8 cellular contexts compared by ENCODE assay signal in the genomic region with DNA sequence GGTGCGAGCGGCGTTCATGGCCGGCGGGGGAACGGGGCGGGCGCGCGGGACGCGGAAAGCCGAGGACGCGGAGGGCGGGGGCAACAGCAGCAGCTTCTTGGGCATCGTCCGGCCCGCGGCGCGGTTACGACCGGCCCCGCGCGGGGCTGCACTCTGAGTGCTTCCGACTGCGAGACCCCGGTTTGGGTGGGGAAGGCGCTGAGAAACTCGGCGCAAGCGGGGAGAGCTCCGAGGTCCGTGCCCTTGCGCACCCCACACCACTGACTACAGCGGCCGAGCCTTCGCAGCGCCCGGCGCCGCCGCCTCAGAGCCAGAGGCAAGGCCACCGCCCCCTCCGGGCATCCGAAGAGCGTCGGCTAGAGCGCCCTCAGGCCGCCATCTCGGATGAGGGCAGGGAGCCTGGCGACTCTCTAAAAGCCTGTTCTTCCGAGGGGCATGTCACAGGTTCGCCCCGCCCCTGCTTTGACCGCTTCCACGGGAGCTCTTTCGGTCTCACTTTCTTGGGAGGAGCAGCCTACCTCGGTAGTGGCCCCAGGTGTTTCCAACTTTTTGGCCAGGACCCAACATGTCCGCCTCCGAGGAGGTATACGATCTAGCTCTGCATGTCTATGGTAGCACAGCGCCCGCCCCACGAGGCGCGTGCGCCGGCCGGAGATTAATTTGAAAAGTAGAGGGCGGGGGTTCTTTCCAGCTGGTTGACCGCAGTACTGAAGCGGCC. TPM values are rescaled to one million over a fixed set of nuclear protein-coding genes. Genes with fewer than 3 reads are reported as not detected.
DNase-seq lines count a peak whose midpoint lies in the region; ATAC-seq and TF ChIP-seq lines count a peak whose summit lies in the region.

A gene with protein sequence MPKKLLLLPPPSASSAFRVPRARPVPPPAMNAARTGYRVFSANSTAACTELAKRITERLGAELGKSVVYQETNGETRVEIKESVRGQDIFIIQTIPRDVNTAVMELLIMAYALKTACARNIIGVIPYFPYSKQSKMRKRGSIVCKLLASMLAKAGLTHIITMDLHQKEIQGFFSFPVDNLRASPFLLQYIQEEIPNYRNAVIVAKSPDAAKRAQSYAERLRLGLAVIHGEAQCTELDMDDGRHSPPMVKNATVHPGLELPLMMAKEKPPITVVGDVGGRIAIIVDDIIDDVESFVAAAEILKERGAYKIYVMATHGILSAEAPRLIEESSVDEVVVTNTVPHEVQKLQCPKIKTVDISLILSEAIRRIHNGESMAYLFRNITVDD (minus strand): TSS at position 318 of the 718 bp plus-strand sequence. CDS start 213 bp downstream, at position 105.

- peak; percentile 21; the same call in 1 of the 2 replicates for TF ChIP-seq RAD21 in IMR-90 (IDR thresholded peaks at IDR 0.05; ENCODE audit: low read length)

- peaks cover 4 to 35% of the 10 kb centered on the region in 2 experiments; a peak in 3 of 4 replicates for H3K79me1 ChIP-seq in IMR-90 (ENCODE audit: low read depth in 1 of 2, low read length in 2 of 2)

- H3K79me2 ChIP-seq in PC-3 (ENCODE audit: low read length), result peaks cover 46% of the 10 kb centered on the region

- H3K9me3 ChIP-seq in IMR-90 (ENCODE audit: control insufficient read depth, insufficient read depth, low read length) (no peaks in the 10 kb centered on the region), PC-3 (ENCODE audit: low read length) (no peaks in the 10 kb centered on the region), muscle layer of duodenum (ENCODE audit: control insufficient read depth in 1 of 2, low read length in 2 of 2) (no peaks in the 10 kb centered on the region)

- peak within 1 kb of the TSS; percentile 93 for H3K27ac ChIP-seq in IMR-90 (ENCODE audit: insufficient read depth, low read length)
- peak within 1 kb of the TSS; percentile 81 for H3K27ac ChIP-seq in PC-3 (ENCODE audit: low read length)
- peak within 1 kb of the TSS; percentile 80 for H3K27ac ChIP-seq in muscle layer of duodenum (ENCODE audit: low read length)

- H4K5ac ChIP-seq in IMR-90 (ENCODE audit: low read depth, low read length), result peak within 1 kb of the TSS; percentile 86

- peak within 1 kb of the TSS; percentile 100 for H3K14ac ChIP-seq in IMR-90 (replicated peaks; ENCODE audit: low read depth, low read length)

- no TSS peak for BruUV-seq in IMR-90 (replicated peaks; lab: Mats Ljungman, UMichigan)
- no TSS peak for BruUV-seq in PC-3 (replicated peaks; lab: Mats Ljungman, UMichigan)

- POLR2A ChIA-PET in IMR-90 (lab: Charles Lee; ENCODE audit: unreplicated experiment), result no interaction called here
- POLR2A ChIA-PET in PC-3 (lab: Charles Lee; ENCODE audit: unreplicated experiment), result interaction anchor here (0.5 to 1.0 kb wide), 7 partner anchors 17 to 250 kb away, joined by 3 to 13 read pairs (median 4); no protein-coding TSS in a partner anchor

- TF ChIP-seq CTCF in IMR-90 (conservative IDR thresholded peaks at IDR 0.05; ENCODE audit: low read depth, low read length) (peak; percentile 28; the same call in 1 of the 2 replicates), PC-3 (conservative IDR thresholded peaks at IDR 0.05; ENCODE audit: low read depth, low read length) (no peak)

- H2BK5ac ChIP-seq in IMR-90 (ENCODE audit: low read depth, low read length, poor library complexity, severe bottlenecking), result peak within 1 kb of the TSS; percentile 95

- H3K4ac ChIP-seq in IMR-90 (ENCODE audit: low read depth, low read length), result peak within 1 kb of the TSS; percentile 100

- dilution Hi-C loops in IMR-90 (cut with HindIII; ENCODE audit: low sequenced_read_pairs, unreplicated experiment), result no loop called here

- peak within 1 kb of the TSS; percentile 99 for H3K56ac ChIP-seq in IMR-90 (ENCODE audit: extremely low read depth, insufficient read depth, low read length)

- H3K23ac ChIP-seq in IMR-90 (ENCODE audit: low read depth, low read length), result peak within 1 kb of the TSS; percentile 100

- peak; percentile 80 for DNase-seq in DMS114 treated with DMSO at 0.1 percent for 48 hours (lab: John Stamatoyannopoulos, UW; ENCODE audit: unreplicated experiment)
- DNase-seq in IMR-90, result peak; percentile 87
- peak; percentile 97 for DNase-seq in PC-3
- peak; percentile 85 for DNase-seq in activated T-cell treated with anti-CD3 and anti-CD28 coated beads, Interleukin-2, amount 50 U/mL, for 1 hour
- peak; percentile 58 to 76 for DNase-seq in stimulated activated CD8-positive, alpha-beta memory T cell treated with anti-CD3 and anti-CD28 coated beads, Interleukin-7, amount 100 ng/mL, for 4 hours (ENCODE audit: low read depth in 2 of 2)

- intact Hi-C loops in IMR-90 (cut with micrococcal nuclease) (loop anchor here (1.0 kb wide), 1 partner anchor 32 kb away; no protein-coding TSS in a partner anchor), PC-3 (cut with micrococcal nuclease) (loop anchor here (2.0 to 5.0 kb wide), 2 partner anchors 17 to 34 kb away; no protein-coding TSS in a partner anchor)

- peak within 1 kb of the TSS; percentile 100 for H2BK120ac ChIP-seq in IMR-90 (ENCODE audit: low read depth, low read length)

- H4K8ac ChIP-seq in IMR-90 (ENCODE audit: low read depth in 2 of 2, low read length in 2 of 2), result peak within 1 kb of the TSS; percentile 93 to 99

- H4K20me1 ChIP-seq in IMR-90 (ENCODE audit: insufficient read depth, low read length) (peaks cover 4% of the 10 kb centered on the region; the same call in 1 of the 2 replicates), PC-3 (ENCODE audit: low read length) (no peaks in the 10 kb centered on the region)

- no peaks in the 10 kb centered on the region for H3K27me3 ChIP-seq in IMR-90 (ENCODE audit: control insufficient read depth, insufficient read depth, low read length)
- no peaks in the 10 kb centered on the region for H3K27me3 ChIP-seq in PC-3 (ENCODE audit: low read length)
- no peaks in the 10 kb centered on the region for H3K27me3 ChIP-seq in muscle layer of duodenum (ENCODE audit: low read depth, low read length)

- H2BK20ac ChIP-seq in IMR-90 (ENCODE audit: low read depth, low read length), result peak within 1 kb of the TSS; percentile 99

- H3K36me3 ChIP-seq in IMR-90 (ENCODE audit: control insufficient read depth, insufficient read depth, low read length) (no peaks in the 10 kb centered on the region), PC-3 (ENCODE audit: low read depth, low read length) (0 out of 2 replicates have a peak, but pooled peaks cover under 1% of the 10 kb centered on the region), muscle layer of duodenum (ENCODE audit: control insufficient read depth in 1 of 2, insufficient read depth in 2 of 2, low read length in 2 of 2) (no peaks in the 10 kb centered on the region)

- peak within 1 kb of the TSS; percentile 90 for H3K18ac ChIP-seq in IMR-90 (ENCODE audit: low read depth, low read length)

- peak within 1 kb of the TSS; percentile 99 for H2AFZ ChIP-seq in IMR-90 (replicated peaks; ENCODE audit: low read length, poor library complexity)
- peak within 1 kb of the TSS; percentile 94 for H2AFZ ChIP-seq in PC-3 (ENCODE audit: low read length)

- ATAC-seq in GM21526 (IDR thresholded peaks at IDR 0.05; ENCODE audit: low FRiP score, unreplicated experiment) (peak; percentile 85), IMR-90 (ENCODE audit: low read depth) (peak; percentile 99), PC-3 (peak; percentile 90), esophagus mucosa (peak; percentile 91)

- CTCF ChIA-PET in IMR-90 (lab: Yijun Ruan, JAX), result interaction anchor here (0.6 to 1.5 kb wide), 5 partner anchors 14 to 44 kb away, joined by 3 to 7 read pairs (median 3); no protein-coding TSS in a partner anchor
- CTCF ChIA-PET in PC-3 (lab: Charles Lee), result interaction anchor here (0.6 to 2.3 kb wide), 7 partner anchors 12 to 93 kb away, joined by 3 to 19 read pairs (median 5); a partner anchor contains a TSS

- peak within 1 kb of the TSS; percentile 99 for H2AK9ac ChIP-seq in IMR-90 (replicated peaks; ENCODE audit: low read depth, low read length, poor library complexity)

- WGBS in IMR-90 (ENCODE audit: extremely low coverage in 2 of 2, insufficient read length in 1 of 2), 2 experiments, result 0% methylated on average over 51 of the region's 75 CpGs; no CpG with 5 or more reads in 1 of the 2 experiments

- no peaks in the 10 kb centered on the region for H3F3A ChIP-seq in PC-3 (ENCODE audit: low read length, unreplicated experiment)

- peak within 1 kb of the TSS; percentile 90; the same call in 2 of the 3 replicates for H2BK15ac ChIP-seq in IMR-90 (ENCODE audit: low read depth, low read length)

- no peaks in the 10 kb centered on the region for H3K9me2 ChIP-seq in PC-3 (replicated peaks; ENCODE audit: low read length)

- peak within 1 kb of the TSS; percentile 100 for H4K91ac ChIP-seq in IMR-90 (ENCODE audit: insufficient read depth, low read depth, low read length)

- peak within 1 kb of the TSS; percentile 99 for H3K4me2 ChIP-seq in IMR-90 (ENCODE audit: low read depth, low read length)
- H3K4me2 ChIP-seq in PC-3 (ENCODE audit: low read length), result peak within 1 kb of the TSS; percentile 90

- H3K9me1 ChIP-seq in IMR-90 (ENCODE audit: insufficient read depth, low read length), result no peaks in the 10 kb centered on the region

- H3K9ac ChIP-seq in IMR-90 (ENCODE audit: low read depth, low read length) (peak within 1 kb of the TSS; percentile 93), PC-3 (ENCODE audit: low read length) (peak within 1 kb of the TSS; percentile 78)

- H3K4me3 ChIP-seq in IMR-90 (ENCODE audit: insufficient read depth, low read depth, low read length) (peak within 1 kb of the TSS; percentile 85), PC-3 (ENCODE audit: low read length) (peak within 1 kb of the TSS; percentile 92), muscle layer of duodenum (ENCODE audit: low read depth in 1 of 2, low read length in 2 of 2) (peak within 1 kb of the TSS; percentile 72 to 94)

- in situ Hi-C loops in IMR-90 (cut with MboI; ENCODE audit: low sequenced_read_pairs), result no loop called here

- TF ChIP-seq POLR2A in IMR-90 (IDR thresholded peaks at IDR 0.05; ENCODE audit: low read depth, low read length), result peak; percentile 93

- peak within 1 kb of the TSS; percentile 81 for H2AK5ac ChIP-seq in IMR-90 (ENCODE audit: low read depth, low read length)

- H3K4me1 ChIP-seq in IMR-90 (ENCODE audit: control insufficient read depth, insufficient read depth, low read length) (peaks cover 4% of the 10 kb centered on the region; the same call in 1 of the 2 replicates), PC-3 (ENCODE audit: insufficient read depth, low read length) (peaks cover 24% of the 10 kb centered on the region), muscle layer of duodenum (ENCODE audit: control insufficient read depth in 1 of 2, insufficient read depth in 2 of 2, low read length in 2 of 2) (peaks cover 0 to 13% of the 10 kb centered on the region in 2 donors)

TF ChIP-seq in IMR-90, 13 proteins besides CTCF, POLR2A, EP300 and RAD21 (continues in another document):
- no peak for TF ChIP-seq MAFK (IDR thresholded peaks at IDR 0.05; ENCODE audit: low read depth, low read length)

RNA-seq across cellular contexts. Expression of the gene that starts here (rescaled TPM):
- total RNA-seq in IMR-90 (2012; rRNA removed) (29.2 and 34.4 TPM in 2 replicates), PC-3 (2014; rRNA removed) (43.9 and 47.8 TPM in 2 replicates), esophagus mucosa (42.0 TPM)
- polyA plus RNA-seq in IMR-90 (2012; rRNA removed), result 38.6 and 48.6 TPM in 2 replicates
- polyA plus RNA-seq in IMR-90 (2012; cell fraction: cytosol; rRNA removed), result 29.6 and 34.4 TPM in 2 replicates
- 40.4 and 135 TPM in 2 replicates for polyA plus RNA-seq in IMR-90 (2012; cell fraction: nucleus; rRNA removed; ENCODE audit: low replicate concordance)

Comparison
In these comparisons a context has a peak if more than half of its experiments do, and no peak if none do; other contexts are left out.
1. Peak in every context shown above with its lines: DNase-seq, ATAC-seq, H3K4me3 ChIP-seq and H3K27ac ChIP-seq.